24 cellular contexts compared by ENCODE assay signal in genomic region chr5:133709074-133709676, GRCh38.
DNase-seq lines count a peak whose midpoint lies in the region; TF ChIP-seq lines count a peak whose summit lies in the region.
"Had no signal": no experiment of that assay in that cellular context is flagged by ENCODE, and none has a peak within 500 bp of the region (broad histone marks: within the 10 kb centered on the region; RNA-seq: fewer than 3 reads in every experiment).

No MANE protein-coding gene starts in this region.

- in situ Hi-C loops in astrocyte of the spinal cord (cut with HindIII; ENCODE audit: low sequenced_read_pairs) = no loop called here

- TF ChIP-seq POLR2A in sigmoid colon (IDR thresholded peaks at IDR 0.05) = no peak

- no peaks in the 10 kb centered on the region for H3K36me3 ChIP-seq in sigmoid colon
- no peaks in the 10 kb centered on the region for H3K36me3 ChIP-seq in colonic mucosa
- H3K36me3 ChIP-seq: brain microvascular endothelial cell, gastroesophageal sphincter, SJCRH30, thyroid gland had no signal

- TF ChIP-seq EP300 in sigmoid colon (IDR thresholded peaks at IDR 0.05) = no peak

- intact Hi-C loops in sigmoid colon (cut with DNase I) = no loop called here
- intact Hi-C loops in colonic mucosa (cut with DNase I) = no loop called here

- H3K4me1 ChIP-seq in sigmoid colon (peaks cover 0 to 19% (median 15%) of the 10 kb centered on the region in 4 donors), colonic mucosa (no peaks in the 10 kb centered on the region)
- H3K4me1 ChIP-seq: thyroid gland had no signal

- TF ChIP-seq CTCF in HFF-Myc (IDR thresholded peaks at IDR 0.05; ENCODE audit: low read depth, low read length, missing control alignments) = no peak
- no peak for TF ChIP-seq CTCF in astrocyte of the spinal cord (IDR thresholded peaks at IDR 0.05; ENCODE audit: low read depth, low read length)
- TF ChIP-seq CTCF in sigmoid colon (IDR thresholded peaks at IDR 0.05) = no peak
- TF ChIP-seq CTCF in colonic mucosa (IDR thresholded peaks at IDR 0.05) = no peak

- no peaks in the 10 kb centered on the region for H3K9me3 ChIP-seq in sigmoid colon
- H3K9me3 ChIP-seq in colonic mucosa = no peaks in the 10 kb centered on the region
- H3K9me3 ChIP-seq: gastroesophageal sphincter, SJCRH30, thyroid gland had no signal

- H3K9ac ChIP-seq in colonic mucosa (ENCODE audit: low read depth in 2 of 2, low read length in 2 of 2) = no peak overlapping the region

- H3K27me3 ChIP-seq in sigmoid colon (no peaks in the 10 kb centered on the region), colonic mucosa (no peaks in the 10 kb centered on the region)
- H3K27me3 ChIP-seq: brain microvascular endothelial cell, SJCRH30, thyroid gland had no signal

- H3K27ac ChIP-seq in sigmoid colon (no peak overlapping the region), colonic mucosa (no peak overlapping the region)
- H3K27ac ChIP-seq: brain microvascular endothelial cell, gastroesophageal sphincter, SJCRH30, skin epidermis, thyroid gland had no signal

- DNase-seq in HFF-Myc (ENCODE audit: extremely low read depth, low read depth) = peak; percentile 38
- peak; percentile 4 for DNase-seq in astrocyte of the spinal cord (ENCODE audit: low read depth, low spot score)
- DNase-seq in fibroblast of peridontal ligament (ENCODE audit: extremely low read depth) = peak; percentile 56
- peak; percentile 47 for DNase-seq in sigmoid colon
- no peak for DNase-seq in stimulated activated naive CD4-positive, alpha-beta T cell treated with Interleukin-2 at 50 U/mL for 16 hours (lab: John Stamatoyannopoulos, UW)
- no peak for DNase-seq in colonic mucosa
- no peak for DNase-seq in activated CD4-positive, alpha-beta T cell treated with anti-CD3 and anti-CD28 coated beads for 48 hours
- no peak for DNase-seq in middle frontal gyrus (ENCODE audit: extremely low spot score, low spot score)
- DNase-seq: activated CD8-positive, alpha-beta memory T cell treated with anti-CD3 and anti-CD28 coated beads, Interleukin-2, amount 50 U/mL, for 4 hours; activated naive CD8-positive, alpha-beta T cell treated with anti-CD3 and anti-CD28 coated beads, Interleukin-2, amount 10 ng/mL, durations not matched to agents 7 days and 5 days; brain microvascular endothelial cell; dermis blood vessel endothelial cell; DMS79 treated with DMSO at 0.1 percent for 48 hours; kidney; MM.1S; NCI-H146; NCI-H2227 treated with DMSO at 0.1 percent for 48 hours; NK-92 treated with Interleukin-12 subunit alpha and Interleukin-12 subunit beta, amount 100 ng/mL, for 24 hours; stimulated activated CD4-positive, alpha-beta T cell treated with anti-CD3 and anti-CD28 coated beads, Interleukin-2, amount 100 ng/mL, for 24 hours; thyroid gland had no signal

- 35 to 41% methylated on average over 3 of the region's 3 CpGs for WGBS in sigmoid colon, 2 donors

- H3K4me3 ChIP-seq in HFF-Myc (replicated peaks; ENCODE audit: low read depth, low read length) (no peak overlapping the region), astrocyte of the spinal cord (ENCODE audit: low read depth, low read length) (no peak overlapping the region), sigmoid colon (no peak overlapping the region), colonic mucosa (no peak overlapping the region)
- H3K4me3 ChIP-seq: gastroesophageal sphincter, lung, SJCRH30, skin epidermis, thyroid gland had no signal

Comparison
In these comparisons a context has a peak if more than half of its experiments do, and no peak if none do; other contexts are left out.
1. DNase-seq: peak in HFF-Myc (single experiment), astrocyte of the spinal cord (single experiment), fibroblast of peridontal ligament (single experiment) and sigmoid colon (single experiment); none in stimulated activated naive CD4-positive, alpha-beta T cell treated with Interleukin-2 at 50 U/mL for 16 hours (single experiment), colonic mucosa (single experiment), activated CD4-positive, alpha-beta T cell treated with anti-CD3 and anti-CD28 coated beads for 48 hours (single experiment) and middle frontal gyrus (single experiment).